8 cellular contexts compared by ENCODE assay signal in genomic region chr20:18507218-18508191, GRCh38. TPM values are rescaled to one million over a fixed set of nuclear protein-coding genes. Genes with fewer than 3 reads are reported as not detected.
DNase-seq lines count a peak whose midpoint lies in the region; ATAC-seq and TF ChIP-seq lines count a peak whose summit lies in the region.

Gene SEC23B, plus strand, starts transcription at chr20:18507940. Its CDS starts 2,896 bp downstream, at chr20:18510836.

- no TSS peak for BruUV-seq in PC-3 (replicated peaks; lab: Mats Ljungman, UMichigan)

- peak within 1 kb of the TSS; percentile 88 for H3K9ac ChIP-seq in PC-3 (ENCODE audit: low read length)

- H3K9me2 ChIP-seq in PC-3 (replicated peaks; ENCODE audit: low read length): no peaks in the 10 kb centered on the region

- CTCF ChIA-PET in PC-3 (lab: Charles Lee): no interaction called here

- H3K4me2 ChIP-seq in PC-3 (ENCODE audit: low read length): peak within 1 kb of the TSS; percentile 85

- H3K27me3 ChIP-seq in PC-3 (ENCODE audit: low read length) (no peaks in the 10 kb centered on the region), mononuclear cell (ENCODE audit: insufficient read depth, low read length) (no peaks in the 10 kb centered on the region)

- no peaks in the 10 kb centered on the region for H3F3A ChIP-seq in PC-3 (ENCODE audit: low read length, unreplicated experiment)

- no peak for TF ChIP-seq CTCF in PC-3 (conservative IDR thresholded peaks at IDR 0.05; ENCODE audit: low read depth, low read length)
- TF ChIP-seq CTCF in epithelial cell of esophagus (IDR thresholded peaks at IDR 0.05; ENCODE audit: insufficient read depth, low read depth, low read length, missing control alignments): no peak

- peak; percentile 93 for DNase-seq in DMS114 treated with DMSO at 0.1 percent for 48 hours (lab: John Stamatoyannopoulos, UW; ENCODE audit: unreplicated experiment)
- peak; percentile 99 for DNase-seq in PC-3
- DNase-seq in activated T-cell treated with anti-CD3 and anti-CD28 coated beads for 48 hours (ENCODE audit: low read depth): peak; percentile 96
- peak; percentile 99 for DNase-seq in epithelial cell of esophagus (ENCODE audit: low read depth)
- DNase-seq in stimulated activated CD8-positive, alpha-beta memory T cell treated with anti-CD3 and anti-CD28 coated beads, Interleukin-4, amount 100 ng/mL, for 1 hour (ENCODE audit: low read depth in 2 of 2, low spot score in 1 of 2): peak; percentile 96 to 97

- peak within 1 kb of the TSS; percentile 93 for H3K4me3 ChIP-seq in PC-3 (ENCODE audit: low read length)
- peak within 1 kb of the TSS; percentile 66 for H3K4me3 ChIP-seq in epithelial cell of esophagus (ENCODE audit: low read length)
- H3K4me3 ChIP-seq in mononuclear cell (ENCODE audit: low read length): peak within 1 kb of the TSS; percentile 67

- peak within 1 kb of the TSS; percentile 87 for H3K27ac ChIP-seq in PC-3 (ENCODE audit: low read length)

- H3K36me3 ChIP-seq in PC-3 (ENCODE audit: low read depth, low read length): peaks cover 21% of the 10 kb centered on the region; the same call in 1 of the 2 replicates

- ATAC-seq in GM21576 (IDR thresholded peaks at IDR 0.05; ENCODE audit: unreplicated experiment) (peak; percentile 93), PC-3 (peak; percentile 97)

- H4K20me1 ChIP-seq in PC-3 (ENCODE audit: low read length): no peaks in the 10 kb centered on the region

- TF ChIP-seq RAD21 in Ishikawa (IDR thresholded peaks at IDR 0.05; ENCODE audit: low read depth): no peak

- intact Hi-C loops in PC-3 (cut with micrococcal nuclease): loop anchor here (1.0 to 2.0 kb wide), 4 partner anchors 33 to 94 kb away; partner anchors contain the start of genes DZANK1, POLR3F and SMIM26

- peak; percentile 19; the same call in 1 of the 2 replicates for TF ChIP-seq EP300 in Ishikawa (IDR thresholded peaks at IDR 0.05; ENCODE audit: borderline replicate concordance)

- peaks cover 33% of the 10 kb centered on the region for H3K79me2 ChIP-seq in PC-3 (ENCODE audit: low read length)

- H3K9me3 ChIP-seq in PC-3 (ENCODE audit: low read length): no peaks in the 10 kb centered on the region
- H3K9me3 ChIP-seq in mononuclear cell (ENCODE audit: low read depth, low read length): no peaks in the 10 kb centered on the region

- H3K4me1 ChIP-seq in PC-3 (ENCODE audit: insufficient read depth, low read length) (peaks cover 13% of the 10 kb centered on the region), mononuclear cell (ENCODE audit: insufficient read depth, low read length) (peaks cover 39% of the 10 kb centered on the region)

- H2AFZ ChIP-seq in PC-3 (ENCODE audit: low read length): peak within 1 kb of the TSS; percentile 82

- POLR2A ChIA-PET in PC-3 (lab: Charles Lee; ENCODE audit: unreplicated experiment): interaction anchor here (0.5 to 2.0 kb wide), 15 partner anchors 11 to 1507 kb away, joined by 3 to 18 read pairs (median 3); partner anchors contain the start of genes DZANK1, POLR3F, RBBP9 and ZNF133

TF ChIP-seq in Ishikawa, 13 proteins besides CTCF, POLR2A, EP300 and RAD21:
- TF ChIP-seq REST (IDR thresholded peaks at IDR 0.05; ENCODE audit: low read depth) (no peak), ZBTB7A (IDR thresholded peaks at IDR 0.05; ENCODE audit: low read depth) (no peak), CEBPB (IDR thresholded peaks at IDR 0.05) (no peak), TAF1 (IDR thresholded peaks at IDR 0.05; ENCODE audit: low read depth) (peak; percentile 60; the same call in 1 of the 2 replicates), MAX (IDR thresholded peaks at IDR 0.05) (peak; percentile 64), TCF12 (IDR thresholded peaks at IDR 0.05; ENCODE audit: low read depth) (0 out of 2 replicates have a peak, but pooled peaks have one; percentile 33), EGR1 (IDR thresholded peaks at IDR 0.05) (no peak), NFIC (IDR thresholded peaks at IDR 0.05) (no peak), YY1 (IDR thresholded peaks at IDR 0.05; ENCODE audit: low read depth) (peak; percentile 96), TEAD4 (IDR thresholded peaks at IDR 0.05) (0 out of 2 replicates have a peak, but pooled peaks have one; percentile 29), FOXM1 (IDR thresholded peaks at IDR 0.05; ENCODE audit: borderline replicate concordance, low read depth) (peak; percentile 29; the same call in 1 of the 2 replicates), USF1 (IDR thresholded peaks at IDR 0.05) (no peak), CREB1 (IDR thresholded peaks at IDR 0.05; ENCODE audit: low read depth) (peak; percentile 86)

RNA-seq across cellular contexts. Expression of gene SEC23B, which starts in this region (rescaled TPM):
- total RNA-seq in PC-3 (2014; rRNA removed): 82.1 and 89.5 TPM in 2 replicates
- total RNA-seq in mononuclear cell: 25.0 TPM

Comparison
In these comparisons a context has a peak if more than half of its experiments do, and no peak if none do; other contexts are left out.
1. Peak in every context shown above with its lines: DNase-seq, ATAC-seq, H3K4me3 ChIP-seq and H3K27ac ChIP-seq.